ENCODE assay signal across 18 cellular contexts in genomic region chr13:23801141-23801540, GRCh38.
"Had no signal": no experiment of that assay in that cellular context is flagged by ENCODE, and none has a peak within 500 bp of the region (broad histone marks: within the 10 kb centered on the region; RNA-seq: fewer than 3 reads in every experiment).

No MANE protein-coding gene starts in this region.

- H3K4me3 Mint-ChIP-seq: memory B cell, type B pancreatic cell had no signal

- H3K27me3 ChIP-seq: gastrocnemius medialis, neutrophil, vagina had no signal

- H3K27me3 Mint-ChIP-seq: memory B cell; naive thymus-derived CD4-positive, alpha-beta T cell; type B pancreatic cell had no signal

- H3K4me1 ChIP-seq: left ventricle myocardium inferior, lower lobe of right lung had no signal

- H3K9me3 ChIP-seq: gastrocnemius medialis, left ventricle myocardium inferior, lower lobe of right lung, neutrophil, vagina had no signal

- H3K36me3 ChIP-seq: gastrocnemius medialis, neutrophil, vagina had no signal

- ATAC-seq: esophagus mucosa; gastrocnemius medialis; left cardiac atrium; lower lobe of right lung; naive thymus-derived CD4-positive, alpha-beta T cell; sciatic nerve had no signal

- H3K27ac ChIP-seq: lower lobe of right lung, neutrophil, vagina had no signal

- DNase-seq: effector memory CD4-positive, alpha-beta T cell; gastrocnemius medialis; kidney; left cardiac atrium; left ventricle myocardium inferior; lower lobe of right lung; midbrain; naive thymus-derived CD4-positive, alpha-beta T cell; posterior cingulate gyrus; stimulated activated CD4-positive, alpha-beta T cell treated with anti-CD3 and anti-CD28 coated beads, Interleukin-12 subunit alpha, Interleukin-12 subunit beta, amount 100 ng/mL, for 4 hours; stimulated activated naive CD4-positive, alpha-beta T cell treated with Interleukin-2 at 50 U/mL for 16 hours had no signal

- H3K4me3 ChIP-seq: gastrocnemius medialis, left ventricle myocardium inferior, lower lobe of right lung, skin epidermis, vagina had no signal

- H3K27ac Mint-ChIP-seq: memory B cell, type B pancreatic cell had no signal
